ENCODE assay signal across 24 cellular contexts in the genomic region with DNA sequence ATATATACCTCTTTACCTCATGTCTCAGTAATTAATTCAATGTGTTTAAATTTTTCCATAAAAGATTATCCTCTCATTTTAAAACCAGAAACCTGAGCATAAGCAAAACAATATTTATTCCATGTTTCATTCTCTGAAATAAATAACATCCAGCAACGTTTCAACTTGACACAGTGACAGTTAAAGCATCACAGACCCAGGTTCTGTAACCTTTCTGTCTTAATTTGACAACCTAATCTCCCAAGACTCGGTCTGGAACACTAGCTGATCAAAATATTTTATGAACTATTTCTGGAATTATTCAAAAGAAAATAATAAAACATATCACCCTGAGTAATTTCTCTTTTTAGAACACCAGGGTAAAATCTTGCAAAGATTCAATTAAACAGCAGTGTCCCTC.
"Had no signal": no experiment of that assay in that cellular context is flagged by ENCODE, and none has a peak within 500 bp of the region (broad histone marks: within the 10 kb centered on the region; RNA-seq: fewer than 3 reads in every experiment).

No MANE protein-coding gene starts in this region.

- H3K4me3 ChIP-seq: dorsolateral prefrontal cortex, gastroesophageal sphincter, lung, skin epidermis, stomach, thyroid gland, upper lobe of left lung, vagina had no signal

- H3K27ac Mint-ChIP-seq: naive B cell, nephron had no signal

- H3K27ac ChIP-seq: dorsolateral prefrontal cortex, neutrophil, stomach, thyroid gland, upper lobe of left lung, vagina had no signal

- H3K27me3 ChIP-seq: dorsolateral prefrontal cortex, gastroesophageal sphincter, neutrophil, stomach, thyroid gland, upper lobe of left lung, vagina had no signal

- DNase-seq: cortex of kidney; dorsolateral prefrontal cortex; effector CD8-positive, alpha-beta T cell; glutamatergic neuron; kidney; left colon; left ventricle myocardium superior; mesendoderm; naive B cell; posterior cingulate gyrus; stimulated activated CD4-positive, alpha-beta T cell treated with anti-CD3 and anti-CD28 coated beads, Interleukin-12 subunit alpha, Interleukin-12 subunit beta, amount 100 ng/mL, for 4 hours; stimulated activated naive CD4-positive, alpha-beta T cell; stomach; substantia nigra; thyroid gland; upper lobe of left lung had no signal

- H3K4me1 ChIP-seq: stomach, thyroid gland, upper lobe of left lung, vagina had no signal

- H3K36me3 ChIP-seq: gastroesophageal sphincter, neutrophil, stomach, thyroid gland, upper lobe of left lung, vagina had no signal

- H3K9me3 ChIP-seq: gastroesophageal sphincter, neutrophil, stomach, thyroid gland, upper lobe of left lung, vagina had no signal

- ATAC-seq: esophagus mucosa, gastroesophageal sphincter, left colon, left ventricle myocardium superior, sciatic nerve had no signal

- H3K4me1 Mint-ChIP-seq: naive B cell had no signal

- H3K4me3 Mint-ChIP-seq: naive B cell, nephron had no signal
